ENCODE assay signal across 8 cellular contexts in the genomic region with DNA sequence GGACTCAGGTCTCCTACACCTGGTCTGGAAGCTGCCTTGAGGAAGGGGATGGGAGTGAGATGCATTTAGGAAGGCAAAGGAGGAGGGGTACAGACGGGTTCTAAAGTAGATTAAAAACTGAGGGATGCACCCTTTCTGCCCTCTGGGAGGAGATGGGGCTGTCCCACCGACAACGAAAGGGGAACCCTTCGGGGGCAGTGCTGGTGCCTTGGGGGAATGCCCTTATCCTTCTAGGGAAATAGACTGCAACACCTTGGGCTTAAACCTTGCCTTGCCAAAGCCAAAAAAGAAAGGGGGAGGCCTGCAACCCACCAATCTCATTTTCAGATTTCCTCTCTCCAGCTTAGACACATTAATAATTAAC.
DNase-seq lines count a peak whose midpoint lies in the region; ATAC-seq lines count a peak whose summit lies in the region.

No MANE protein-coding gene starts in this region.

- H3K9ac ChIP-seq in duodenal mucosa (ENCODE audit: low read depth in 1 of 2, low read length in 2 of 2) = peak overlapping the region; percentile 52 to 78
- no peak overlapping the region for H3K9ac ChIP-seq in rectal smooth muscle tissue (ENCODE audit: low read length)

- peak; percentile 70 for ATAC-seq in GM19025 (IDR thresholded peaks at IDR 0.05; ENCODE audit: low read depth, unreplicated experiment)
- peak; percentile 62 for ATAC-seq in HG02973 (IDR thresholded peaks at IDR 0.05; ENCODE audit: unreplicated experiment)

- H3K27ac ChIP-seq in duodenal mucosa (ENCODE audit: low read depth, low read length) (peak overlapping the region; percentile 78), rectal smooth muscle tissue (ENCODE audit: low read depth, low read length) (no peak overlapping the region)

- peaks cover 36 to 64% of the 10 kb centered on the region in 2 donors for H3K4me1 ChIP-seq in duodenal mucosa (ENCODE audit: control insufficient read depth in 1 of 2, insufficient read depth in 2 of 2, low read length in 2 of 2)
- no peaks in the 10 kb centered on the region for H3K4me1 ChIP-seq in rectal smooth muscle tissue (ENCODE audit: control insufficient read depth, insufficient read depth, low read length)

- H3K9me3 ChIP-seq in duodenal mucosa (ENCODE audit: control insufficient read depth in 1 of 2, low read length in 2 of 2) = no peaks in the 10 kb centered on the region

- H3K27me3 ChIP-seq in duodenal mucosa (ENCODE audit: control insufficient read depth in 1 of 2, insufficient read depth in 2 of 2, low read length in 2 of 2) (peaks cover 3 to 10% of the 10 kb centered on the region in 2 donors), rectal smooth muscle tissue (ENCODE audit: control insufficient read depth, insufficient read depth, low read length) (no peaks in the 10 kb centered on the region)

- DNase-seq in C1 segment of cervical spinal cord (lab: John Stamatoyannopoulos, UW) (no peak), SHP77 treated with DMSO at 0.1 percent for 48 hours (lab: John Stamatoyannopoulos, UW) (no peak), NCI-H82 treated with DMSO at 0.1 percent for 48 hours (lab: John Stamatoyannopoulos, UW; ENCODE audit: unreplicated experiment) (no peak)
- DNase-seq in stimulated activated CD4-positive, alpha-beta T cell treated with anti-CD3 and anti-CD28 coated beads, Interleukin-12 subunit alpha, Interleukin-12 subunit beta, amount 100 ng/mL, for 4 hours = no peak

- H3K4me3 ChIP-seq in duodenal mucosa (ENCODE audit: low read depth in 1 of 2, low read length in 2 of 2) (peak overlapping the region; percentile 66 to 74), rectal smooth muscle tissue (ENCODE audit: low read length) (peak overlapping the region; percentile 66)

- H3K36me3 ChIP-seq in duodenal mucosa (ENCODE audit: control insufficient read depth in 1 of 2, insufficient read depth in 2 of 2, low read length in 2 of 2) (no peaks in the 10 kb centered on the region), rectal smooth muscle tissue (ENCODE audit: control insufficient read depth, insufficient read depth, low read length) (no peaks in the 10 kb centered on the region)
